In genomic region chr16:24013733-24014645, GRCh38 we compare ENCODE assay signal across 8 cellular contexts.
DNase-seq lines count a peak whose midpoint lies in the region; ATAC-seq, FAIRE-seq and TF ChIP-seq lines count a peak whose summit lies in the region.

No MANE protein-coding gene starts in this region.

- no peak overlapping the region; the same call in 1 of the 2 replicates for H3K9ac ChIP-seq in BLaER1
- no peak overlapping the region for H3K9ac ChIP-seq in SK-N-MC (ENCODE audit: insufficient read length)
- no peak overlapping the region for H3K9ac ChIP-seq in kidney (ENCODE audit: low read length in 2 of 2)

- peak overlapping the region; percentile 84 for H3K4me2 ChIP-seq in BLaER1

- no peaks in the 10 kb centered on the region for H3K9me3 Mint-ChIP-seq in activated naive CD8-positive, alpha-beta T cell treated with anti-CD3 and anti-CD28 coated beads for 36 hours

- intact Hi-C loops in kidney (cut with DNase I): no loop called here

- H3K4me3 Mint-ChIP-seq in activated naive CD8-positive, alpha-beta T cell treated with anti-CD3 and anti-CD28 coated beads for 36 hours: no peak overlapping the region

- no peaks in the 10 kb centered on the region for H3K27me3 Mint-ChIP-seq in activated naive CD8-positive, alpha-beta T cell treated with anti-CD3 and anti-CD28 coated beads for 36 hours

- 0 out of 2 replicates have a peak overlapping the region, but pooled peaks have one; percentile 6 for H3K4me3 ChIP-seq in BLaER1
- peak overlapping the region; percentile 62 for H3K4me3 ChIP-seq in SK-N-MC
- H3K4me3 ChIP-seq in kidney (ENCODE audit: low read length in 2 of 2): no peak overlapping the region

- FAIRE-seq in GM19239 (lab: Jason Lieb, UNC) (peak; percentile 95), kidney (lab: Jason Lieb, UNC) (no peak)

- H4K20me1 ChIP-seq in BLaER1: no peaks in the 10 kb centered on the region

- H3K27ac Mint-ChIP-seq in activated naive CD8-positive, alpha-beta T cell treated with anti-CD3 and anti-CD28 coated beads for 36 hours: peak overlapping the region; percentile 80

- H3K9me3 ChIP-seq in BLaER1 (no peaks in the 10 kb centered on the region), SK-N-MC (ENCODE audit: low read depth, low read length) (no peaks in the 10 kb centered on the region), kidney (ENCODE audit: control insufficient read depth in 1 of 2, low read length in 2 of 2) (no peaks in the 10 kb centered on the region)

- H3K36me3 ChIP-seq in BLaER1 (no peaks in the 10 kb centered on the region), SK-N-MC (ENCODE audit: insufficient read depth, low read length) (peaks cover 1% of the 10 kb centered on the region; the same call in 1 of the 2 replicates), kidney (ENCODE audit: control insufficient read depth in 1 of 2, insufficient read depth in 2 of 2, low read length in 2 of 2) (no peaks in the 10 kb centered on the region)

- H3K4me1 Mint-ChIP-seq in activated naive CD8-positive, alpha-beta T cell treated with anti-CD3 and anti-CD28 coated beads for 36 hours: peaks cover 45% of the 10 kb centered on the region

- H3K27ac ChIP-seq in BLaER1 (peak overlapping the region; percentile 53), SK-N-MC (peak overlapping the region; percentile 88), kidney (ENCODE audit: low read depth in 2 of 2, low read length in 2 of 2) (no peak overlapping the region)

- ATAC-seq in HG03175 (IDR thresholded peaks at IDR 0.05; ENCODE audit: unreplicated experiment): peak; percentile 98

- DNase-seq in GM19239 (ENCODE audit: insufficient read length, low spot score) (peak; percentile 72), SK-N-MC (ENCODE audit: low read depth, low spot score) (peak; percentile 75), kidney (no peak), NCI-H1694 (lab: John Stamatoyannopoulos, UW) (no peak)
- DNase-seq in activated naive CD8-positive, alpha-beta T cell treated with anti-CD3 and anti-CD28 coated beads for 36 hours: peak; percentile 67
- peak; percentile 24 for DNase-seq in stimulated activated CD8-positive, alpha-beta memory T cell treated with anti-CD3 and anti-CD28 coated beads, Interleukin-15, amount 100 ng/mL, for 1 hour (ENCODE audit: low read depth)

- peaks cover 56% of the 10 kb centered on the region for H3K4me1 ChIP-seq in BLaER1
- no peaks in the 10 kb centered on the region for H3K4me1 ChIP-seq in kidney (ENCODE audit: control insufficient read depth in 1 of 2, insufficient read depth in 1 of 2, low read depth in 1 of 2, low read length in 2 of 2)

- no peaks in the 10 kb centered on the region for H3K27me3 ChIP-seq in BLaER1

- TF ChIP-seq CTCF in kidney (IDR thresholded peaks at IDR 0.05; ENCODE audit: borderline replicate concordance, extremely low read depth, insufficient read depth): no peak

- H3K36me3 Mint-ChIP-seq in activated naive CD8-positive, alpha-beta T cell treated with anti-CD3 and anti-CD28 coated beads for 36 hours: peaks cover 4% of the 10 kb centered on the region

Comparison
In these comparisons a context has a peak if more than half of its experiments do, and no peak if none do; other contexts are left out.
1. H3K27ac ChIP-seq: peak in BLaER1 (single experiment) and SK-N-MC (single experiment); none in kidney (0 of 2).
2. H3K4me3 ChIP-seq: peak in BLaER1 (single experiment) and SK-N-MC (single experiment); none in kidney (0 of 2).
3. DNase-seq: peak in GM19239 (single experiment), SK-N-MC (single experiment), activated naive CD8-positive, alpha-beta T cell treated with anti-CD3 and anti-CD28 coated beads for 36 hours (single experiment) and stimulated activated CD8-positive, alpha-beta memory T cell treated with anti-CD3 and anti-CD28 coated beads, Interleukin-15, amount 100 ng/mL, for 1 hour (single experiment); none in kidney (single experiment) and NCI-H1694 (single experiment).